8 cellular contexts compared by ENCODE assay signal in genomic region chr9:2159521-2160417, GRCh38.
DNase-seq lines count a peak whose midpoint lies in the region; ATAC-seq and FAIRE-seq lines count a peak whose summit lies in the region.

No MANE protein-coding gene starts in this region.

- intact Hi-C loops in activated T-helper 2 cell treated with anti-CD3 and anti-CD28 coated beads, Interferon-gamma antibody, Interleukin-2, Interleukin-4, amounts not matched to agents 10 μg/mL and 5 μg/mL and 100 μg/mL, durations not matched to agents 14 hours and 24 hours and 36 hours (cut with micrococcal nuclease): loop anchor here (2.0 to 5.0 kb wide), 3 partner anchors 33 to 683 kb away; partner anchors contain the start of genes PUM3 and SMARCA2
- intact Hi-C loops in right cardiac atrium (cut with DNase I): no loop called here

- peak overlapping the region; percentile 36 for H3K4me3 Mint-ChIP-seq in activated naive CD4-positive, alpha-beta T cell treated with anti-CD3 and anti-CD28 coated beads, Interleukin-2, amount 10 ng/mL, durations not matched to agents 7 days and 5 days
- peak overlapping the region; percentile 56 for H3K4me3 Mint-ChIP-seq in activated T-helper 2 cell treated with anti-CD3 and anti-CD28 coated beads, Interferon-gamma antibody, Interleukin-2, Interleukin-4, amounts not matched to agents 10 μg/mL and 5 μg/mL and 100 μg/mL, durations not matched to agents 14 hours and 24 hours and 36 hours (ENCODE audit: low read depth)

- H3K27me3 ChIP-seq in right cardiac atrium (ENCODE audit: control insufficient read depth, insufficient read depth) (no peaks in the 10 kb centered on the region), small intestine (ENCODE audit: control insufficient read depth in 2 of 2, insufficient read depth in 2 of 2, low read length in 2 of 2) (no peaks in the 10 kb centered on the region)

- no peaks in the 10 kb centered on the region for H3K27me3 Mint-ChIP-seq in activated naive CD4-positive, alpha-beta T cell treated with anti-CD3 and anti-CD28 coated beads, Interleukin-2, amount 10 ng/mL, durations not matched to agents 7 days and 5 days
- H3K27me3 Mint-ChIP-seq in activated T-helper 2 cell treated with anti-CD3 and anti-CD28 coated beads, Interferon-gamma antibody, Interleukin-2, Interleukin-4, amounts not matched to agents 10 μg/mL and 5 μg/mL and 100 μg/mL, durations not matched to agents 14 hours and 24 hours and 36 hours (ENCODE audit: low read depth): no peaks in the 10 kb centered on the region

- CTCF ChIA-PET in activated naive CD4-positive, alpha-beta T cell treated with anti-CD3 and anti-CD28 coated beads, Interleukin-2, amount 10 ng/mL, durations not matched to agents 7 days and 5 days (lab: Charles Lee): interaction anchor here (0.6 kb wide), 1 partner anchor 105 kb away, joined by 4 read pairs; no protein-coding TSS in a partner anchor

- H3K36me3 ChIP-seq in small intestine (ENCODE audit: control insufficient read depth in 2 of 2, insufficient read depth in 2 of 2, low read length in 2 of 2): peaks cover 3 to 4% of the 10 kb centered on the region in 2 donors

- peak overlapping the region; percentile 62 for H3K27ac ChIP-seq in right cardiac atrium (ENCODE audit: low read length)
- H3K27ac ChIP-seq in small intestine (ENCODE audit: low read depth in 1 of 2, low read length in 1 of 2): peak overlapping the region; percentile 50 to 79

- FAIRE-seq in small intestine (lab: Jason Lieb, UNC): no peak

- H3K9me3 Mint-ChIP-seq in activated naive CD4-positive, alpha-beta T cell treated with anti-CD3 and anti-CD28 coated beads, Interleukin-2, amount 10 ng/mL, durations not matched to agents 7 days and 5 days: no peaks in the 10 kb centered on the region
- H3K9me3 Mint-ChIP-seq in activated T-helper 2 cell treated with anti-CD3 and anti-CD28 coated beads, Interferon-gamma antibody, Interleukin-2, Interleukin-4, amounts not matched to agents 10 μg/mL and 5 μg/mL and 100 μg/mL, durations not matched to agents 14 hours and 24 hours and 36 hours: no peaks in the 10 kb centered on the region

- peak overlapping the region; percentile 47 for H3K4me3 ChIP-seq in right cardiac atrium (ENCODE audit: low read length)
- peak overlapping the region in 1 of 2 donors; percentile 15 for H3K4me3 ChIP-seq in small intestine (ENCODE audit: low read depth in 1 of 2, low read length in 2 of 2)

- ATAC-seq in right cardiac atrium (peak; percentile 18 to 32), HG02938 (IDR thresholded peaks at IDR 0.05; ENCODE audit: unreplicated experiment) (no peak), esophagus mucosa (no peak)

- H3K9me3 ChIP-seq in right cardiac atrium (ENCODE audit: control insufficient read depth, low read length) (no peaks in the 10 kb centered on the region), small intestine (ENCODE audit: control insufficient read depth, low read depth) (no peaks in the 10 kb centered on the region)

- WGBS in right cardiac atrium: 8% methylated on average over 13 of the region's 13 CpGs
- WGBS in small intestine, 3 donors: 10 to 27% (median 17%) methylated on average over 13 of the region's 13 CpGs

- peaks cover 3% of the 10 kb centered on the region for H3K4me1 ChIP-seq in right cardiac atrium (ENCODE audit: control insufficient read depth, insufficient read depth, low read length)
- peaks cover 0 to 12% of the 10 kb centered on the region in 2 donors for H3K4me1 ChIP-seq in small intestine (ENCODE audit: control insufficient read depth in 2 of 2, insufficient read depth in 1 of 2, low read depth in 1 of 2, low read length in 1 of 2)

- no peak for DNase-seq in activated naive CD4-positive, alpha-beta T cell treated with anti-CD3 and anti-CD28 coated beads, Interleukin-2, amount 10 ng/mL, durations not matched to agents 7 days and 5 days
- no peak for DNase-seq in activated naive CD4-positive, alpha-beta T cell (lab: John Stamatoyannopoulos, UW)
- DNase-seq in activated T-helper 2 cell treated with anti-CD3 and anti-CD28 coated beads, Interferon-gamma antibody, Interleukin-2, Interleukin-4, amounts not matched to agents 10 μg/mL and 5 μg/mL and 100 μg/mL, durations not matched to agents 14 hours and 24 hours and 36 hours (ENCODE audit: low spot score): no peak
- DNase-seq in right cardiac atrium (no peak), small intestine (peak; percentile 30)
- no peak for DNase-seq in effector CD4-positive, alpha-beta T cell

- peaks cover 37% of the 10 kb centered on the region for H3K36me3 Mint-ChIP-seq in activated naive CD4-positive, alpha-beta T cell treated with anti-CD3 and anti-CD28 coated beads, Interleukin-2, amount 10 ng/mL, durations not matched to agents 7 days and 5 days
- H3K36me3 Mint-ChIP-seq in activated T-helper 2 cell treated with anti-CD3 and anti-CD28 coated beads, Interferon-gamma antibody, Interleukin-2, Interleukin-4, amounts not matched to agents 10 μg/mL and 5 μg/mL and 100 μg/mL, durations not matched to agents 14 hours and 24 hours and 36 hours (ENCODE audit: low read depth): peaks cover 30% of the 10 kb centered on the region

- H3K27ac Mint-ChIP-seq in activated naive CD4-positive, alpha-beta T cell treated with anti-CD3 and anti-CD28 coated beads, Interleukin-2, amount 10 ng/mL, durations not matched to agents 7 days and 5 days: peak overlapping the region; percentile 80
- no peak overlapping the region for H3K27ac Mint-ChIP-seq in activated T-helper 2 cell treated with anti-CD3 and anti-CD28 coated beads, Interferon-gamma antibody, Interleukin-2, Interleukin-4, amounts not matched to agents 10 μg/mL and 5 μg/mL and 100 μg/mL, durations not matched to agents 14 hours and 24 hours and 36 hours

- H3K4me1 Mint-ChIP-seq in activated naive CD4-positive, alpha-beta T cell treated with anti-CD3 and anti-CD28 coated beads, Interleukin-2, amount 10 ng/mL, durations not matched to agents 7 days and 5 days: peaks cover 52% of the 10 kb centered on the region
- H3K4me1 Mint-ChIP-seq in activated T-helper 2 cell treated with anti-CD3 and anti-CD28 coated beads, Interferon-gamma antibody, Interleukin-2, Interleukin-4, amounts not matched to agents 10 μg/mL and 5 μg/mL and 100 μg/mL, durations not matched to agents 14 hours and 24 hours and 36 hours (ENCODE audit: low read depth): peaks cover 53% of the 10 kb centered on the region

Comparison
In these comparisons a context has a peak if more than half of its experiments do, and no peak if none do; other contexts are left out.
1. ATAC-seq: peak in right cardiac atrium (2 of 2); none in HG02938 (single experiment) and esophagus mucosa (single experiment).